9 cellular contexts compared by ENCODE assay signal in genomic region chr14:31950760-31951637, GRCh38.
DNase-seq lines count a peak whose midpoint lies in the region; ATAC-seq and TF ChIP-seq lines count a peak whose summit lies in the region.
"Had no signal": no experiment of that assay in that cellular context is flagged by ENCODE, and none has a peak within 500 bp of the region (broad histone marks: within the 10 kb centered on the region; RNA-seq: fewer than 3 reads in every experiment).

No MANE protein-coding gene starts in this region.

- H3K4me1 Mint-ChIP-seq in brain: peaks cover 37% of the 10 kb centered on the region
- H3K4me1 Mint-ChIP-seq: CD14-positive monocyte had no signal

- no peaks in the 10 kb centered on the region for H3K27me3 Mint-ChIP-seq in brain

- H3K27ac ChIP-seq in lung (ENCODE audit: low read depth in 1 of 2, low read length in 1 of 2): peak overlapping the region in 1 of 2 donors; percentile 68

- TF ChIP-seq CTCF in BE2C (IDR thresholded peaks at IDR 0.05; ENCODE audit: low read depth, low read length) (no peak), brain (conservative IDR thresholded peaks at IDR 0.05) (no peak), lung (IDR thresholded peaks at IDR 0.05; ENCODE audit: control extremely low read depth, extremely low read depth) (no peak)

- H3K27me3 ChIP-seq in BE2C (no peaks in the 10 kb centered on the region), lung (ENCODE audit: control insufficient read depth, insufficient read depth) (no peaks in the 10 kb centered on the region)

- H3K27ac Mint-ChIP-seq in brain: peak overlapping the region; percentile 26 to 97 (median 85)
- H3K27ac Mint-ChIP-seq: CD14-positive monocyte had no signal

- H3K36me3 ChIP-seq in BE2C (no peaks in the 10 kb centered on the region), lung (ENCODE audit: control insufficient read depth in 2 of 2, insufficient read depth in 2 of 2, low read length in 2 of 2) (no peaks in the 10 kb centered on the region)

- peak; percentile 66 for ATAC-seq in lung (ENCODE audit: insufficient read depth, low FRiP score)
- no peak for ATAC-seq in GM19023 (IDR thresholded peaks at IDR 0.05; ENCODE audit: unreplicated experiment)
- ATAC-seq in GM21825 (IDR thresholded peaks at IDR 0.05; ENCODE audit: unreplicated experiment): no peak
- ATAC-seq in HG03045 (IDR thresholded peaks at IDR 0.05; ENCODE audit: unreplicated experiment): no peak
- no peak for ATAC-seq in HG03095 (IDR thresholded peaks at IDR 0.05; ENCODE audit: unreplicated experiment)

- no peaks in the 10 kb centered on the region for H3K36me3 Mint-ChIP-seq in brain
- H3K36me3 Mint-ChIP-seq: CD14-positive monocyte had no signal

- peaks cover 12% of the 10 kb centered on the region for H3K4me1 ChIP-seq in BE2C
- H3K4me1 ChIP-seq in lung (ENCODE audit: control insufficient read depth in 2 of 2, insufficient read depth in 2 of 2, low read length in 2 of 2): peaks cover 3 to 4% of the 10 kb centered on the region in 2 donors

- H3K4me3 ChIP-seq in BE2C (ENCODE audit: low read depth, low read length): peak overlapping the region; percentile 43
- H3K4me3 ChIP-seq in lung: no peak overlapping the region

- DNase-seq in BE2C (peak; percentile 84), NCI-H2081 (lab: John Stamatoyannopoulos, UW) (peak; percentile 77 to 90), lung (ENCODE audit: low spot score) (no peak)

- 34 to 45% methylated on average over 19 of the region's 19 CpGs for WGBS in lung, 2 donors

- H3K9me3 Mint-ChIP-seq in brain: no peaks in the 10 kb centered on the region

- H3K9me3 ChIP-seq in BE2C: no peaks in the 10 kb centered on the region
- H3K9me3 ChIP-seq in lung (ENCODE audit: control insufficient read depth in 2 of 2, insufficient read depth in 1 of 2, low read length in 1 of 2): no peaks in the 10 kb centered on the region

- peak overlapping the region; percentile 57 to 76 (median 61) for H3K4me3 Mint-ChIP-seq in brain
- H3K4me3 Mint-ChIP-seq: CD14-positive monocyte had no signal
